Comparison of ENCODE assay signal across 33 cellular contexts in genomic region chr13:72544042-72544441, GRCh38.
"Had no signal": no experiment of that assay in that cellular context is flagged by ENCODE, and none has a peak within 500 bp of the region (broad histone marks: within the 10 kb centered on the region; RNA-seq: fewer than 3 reads in every experiment).

No MANE protein-coding gene starts in this region.

- H3K9me3 ChIP-seq: adrenal gland, body of pancreas, breast epithelium had no signal

- H3K27me3 ChIP-seq: adrenal gland, body of pancreas, brain microvascular endothelial cell, breast epithelium had no signal

- H3K4me1 ChIP-seq: adrenal gland, body of pancreas, breast epithelium had no signal

- FAIRE-seq: astrocyte, TTC549 had no signal

- H3K27ac ChIP-seq: adrenal gland, body of pancreas, brain microvascular endothelial cell, breast epithelium, VCaP had no signal

- ATAC-seq: activated CD8-positive, alpha-beta T cell treated with anti-CD3 and anti-CD28 coated beads for 36 hours; activated naive CD4-positive, alpha-beta T cell treated with anti-CD3 and anti-CD28 coated beads, Interleukin-2, amount 50 U/mL, for 72 hours; activated T-cell treated with anti-CD3 and anti-CD28 coated beads, Interleukin-2, amount 50 U/mL, for 4 hours; activated T-cell treated with anti-CD3 and anti-CD28 coated beads, Interleukin-2, amount 50 U/mL, for 72 hours; activated T-helper 17 cell treated with anti-CD3 and anti-CD28 coated beads, Interleukin-2, amount 50 U/mL, for 72 hours; body of pancreas had no signal

- H3K4me3 ChIP-seq: adrenal gland, body of pancreas, breast epithelium had no signal

- DNase-seq: activated B cell treated with CpG ODN at 0.5 μM for 24 hours; activated CD4-positive, alpha-beta memory T cell treated with anti-CD3 and anti-CD28 coated beads for 36 hours; activated CD4-positive, alpha-beta T cell treated with anti-CD3 and anti-CD28 coated beads for 4 hours; activated CD4-positive, alpha-beta T cell treated with anti-CD3 and anti-CD28 coated beads, Interleukin-2, amount 10 ng/mL, durations not matched to agents 24 days and 14 days; activated CD4-positive, alpha-beta T cell treated with anti-CD3 and anti-CD28 coated beads, Interleukin-2, amount 50 U/mL, for 1 hour; activated CD4-positive, alpha-beta T cell treated with anti-CD3 and anti-CD28 coated beads, Interleukin-2, amount 50 U/mL, for 4 hours; activated CD4-positive, CD25-positive, alpha-beta regulatory T cell treated with anti-CD3 and anti-CD28 coated beads, Interleukin-2, amount 50 U/mL, for 72 hours; activated CD8-positive, alpha-beta memory T cell treated with anti-CD3 and anti-CD28 coated beads, Interleukin-2, amount 50 U/mL, for 4 hours; activated CD8-positive, alpha-beta T cell treated with anti-CD3 and anti-CD28 coated beads for 36 hours; activated effector memory CD4-positive, alpha-beta T cell treated with anti-CD3 and anti-CD28 coated beads, Interleukin-2, amount 50 U/mL, for 16 hours; activated gamma-delta T cell treated with Interleukin-2 at 50 U/mL for 16 hours; activated naive CD4-positive, alpha-beta T cell; activated naive CD4-positive, alpha-beta T cell treated with anti-CD3 and anti-CD28 coated beads for 36 hours; activated naive CD4-positive, alpha-beta T cell treated with anti-CD3 and anti-CD28 coated beads, Interleukin-2, amount 50 U/mL, for 16 hours; activated naive CD8-positive, alpha-beta T cell treated with anti-CD3 and anti-CD28 coated beads for 36 hours; activated T-cell treated with anti-CD3 and anti-CD28 coated beads for 4 hours; activated T-cell treated with anti-CD3 and anti-CD28 coated beads, Interleukin-2, amount 50 U/mL, for 1 hour; activated T-cell treated with anti-CD3 and anti-CD28 coated beads, Interleukin-2, amount 50 U/mL, for 4 hours; activated T-cell treated with anti-CD3 and anti-CD28 coated beads, Interleukin-2, amount 50 U/mL, for 72 hours; adrenal gland; amniotic stem cell; aorta; body of pancreas; brain microvascular endothelial cell; central memory CD4-positive, alpha-beta T cell; T-helper 2 cell; T-helper 9 cell had no signal

- H3K36me3 ChIP-seq: adrenal gland, brain microvascular endothelial cell, breast epithelium had no signal
